In genomic region chr3:45597166-45597565, GRCh38 we compare ENCODE assay signal across 1 cellular context.
TF ChIP-seq lines count a peak whose summit lies in the region.

No MANE protein-coding gene starts in this region.

TF ChIP-seq in HepG2, 621 proteins besides CTCF, POLR2A, EP300 and RAD21 (continued from another document):
- no peak for TF ChIP-seq KIAA2018 (CRISPR knock-in tag; IDR thresholded peaks at IDR 0.05; ENCODE audit: borderline replicate concordance)
- no peak for TF ChIP-seq RNF219 (CRISPR knock-in tag; IDR thresholded peaks at IDR 0.05)
- TF ChIP-seq ZNF891 (CRISPR knock-in tag; IDR thresholded peaks at IDR 0.05): no peak
- TF ChIP-seq PCBP1 (IDR thresholded peaks at IDR 0.05; ENCODE audit: borderline replicate concordance, low read depth, low read length): no peak
- no peak for TF ChIP-seq ZNF292 (CRISPR knock-in tag; IDR thresholded peaks at IDR 0.05; ENCODE audit: borderline replicate concordance, low read depth)
- no peak for TF ChIP-seq RFX1 (IDR thresholded peaks at IDR 0.05)
- TF ChIP-seq HDAC1 (CRISPR knock-in tag; IDR thresholded peaks at IDR 0.05): no peak
- TF ChIP-seq ELF1 (CRISPR knock-in tag; IDR thresholded peaks at IDR 0.05): no peak
- no peak for TF ChIP-seq ZNF460 (CRISPR knock-in tag; IDR thresholded peaks at IDR 0.05; ENCODE audit: borderline replicate concordance)
- TF ChIP-seq ZNF766 (CRISPR knock-in tag; IDR thresholded peaks at IDR 0.05; ENCODE audit: borderline replicate concordance): no peak
TF ChIP-seq in HepG2: peak in this region for 0.
